In the genomic region with DNA sequence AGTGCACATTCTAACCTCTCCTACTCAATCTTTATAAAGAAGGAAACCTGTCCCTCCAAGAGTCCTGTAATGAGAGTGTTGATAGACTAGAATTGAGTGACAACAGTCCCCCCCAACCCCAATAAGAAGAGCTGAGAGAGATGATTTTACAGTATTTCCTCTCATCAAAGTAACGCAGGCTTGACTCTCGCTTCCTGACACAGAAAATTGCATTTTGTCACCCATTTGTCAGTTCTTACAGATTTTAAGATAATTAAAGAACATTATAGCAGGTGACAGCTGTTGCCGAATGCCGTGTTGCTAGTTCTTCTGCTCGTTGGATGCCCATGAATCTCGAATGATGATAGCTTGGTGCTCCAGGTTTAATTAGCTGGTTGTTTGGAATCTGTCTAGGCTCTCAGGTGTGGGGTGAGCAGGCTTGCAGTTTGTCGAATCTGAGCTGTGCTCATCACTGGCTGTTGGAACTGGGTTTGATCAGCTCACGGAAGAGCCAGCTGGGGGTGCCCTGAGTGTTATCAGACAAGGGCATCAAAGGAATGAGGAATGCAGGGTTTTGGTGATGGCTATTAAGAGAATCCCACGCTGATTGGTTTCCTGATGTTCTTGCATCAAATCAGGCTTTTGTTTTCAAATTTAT, we compare ENCODE assay signal across 17 cellular contexts.
A peak's percentile ranks its signal among the peaks of the same experiment; 100 is the strongest.
DNase-seq lines count a peak whose midpoint lies in the region; ATAC-seq and TF ChIP-seq lines count a peak whose summit lies in the region.
"Had no signal": no experiment of that assay in that cellular context is flagged by ENCODE, and none has a peak within 500 bp of the region (broad histone marks: within the 10 kb centered on the region; RNA-seq: fewer than 3 reads in every experiment).

No MANE protein-coding gene starts in this region.

- no peak overlapping the region for H3K27ac Mint-ChIP-seq in MCF 10A (ENCODE audit: low read depth, unreplicated experiment)
- peak overlapping the region; percentile 71 for H3K27ac Mint-ChIP-seq in neural crest cell (ENCODE audit: unreplicated experiment)
- H3K27ac Mint-ChIP-seq: B cell, H9, IgD-negative memory B cell had no signal

- in situ Hi-C loops in mammary epithelial cell (cut with MboI; ENCODE audit: low sequenced_read_pairs in 2 of 2), result no loop called here

- dilution Hi-C loops in mammary epithelial cell (cut with HindIII; ENCODE audit: low sequenced_read_pairs), result no loop called here

- DNase-seq in mammary epithelial cell (no peak), MCF 10A (ENCODE audit: unreplicated experiment) (no peak), globus pallidus (ENCODE audit: low spot score) (peak; percentile 34), neural crest cell (ENCODE audit: low read depth, low spot score) (no peak), NCI-H1930 (lab: John Stamatoyannopoulos, UW) (no peak)
- no peak for DNase-seq in activated effector memory CD4-positive, alpha-beta T cell treated with Interleukin-2 at 50 U/mL for 16 hours
- DNase-seq: CD8-positive, alpha-beta memory T cell; COR-L47; DMS 273 treated with DMSO at 0.1 percent for 48 hours; DMS53; DND-41; H9 had no signal

- H4K20me1 ChIP-seq in mammary epithelial cell (ENCODE audit: insufficient read depth, low read length), result no peaks in the 10 kb centered on the region
- H4K20me1 ChIP-seq: BLaER1 treated with 17β-estradiol and CSF1 and Interleukin-3, amounts not matched to agents 10 nM and 100 nM had no signal

- no peaks in the 10 kb centered on the region for H3K9me3 ChIP-seq in mammary epithelial cell (replicated peaks; ENCODE audit: insufficient read depth, low read length)
- H3K9me3 ChIP-seq: BLaER1 treated with 17β-estradiol and CSF1 and Interleukin-3, amounts not matched to agents 10 nM and 100 nM had no signal

- intact Hi-C loops in mammary epithelial cell (cut with micrococcal nuclease), result no loop called here
- intact Hi-C loops in MCF 10A (cut with micrococcal nuclease), result no loop called here

- no peak for ATAC-seq in GM18519 (IDR thresholded peaks at IDR 0.05; ENCODE audit: low FRiP score, unreplicated experiment)
- ATAC-seq: HepG2 had no signal

- H3K9ac ChIP-seq in mammary epithelial cell (ENCODE audit: insufficient read depth, low read length), result no peak overlapping the region
- H3K9ac ChIP-seq: BLaER1 treated with 17β-estradiol and CSF1 and Interleukin-3, amounts not matched to agents 10 nM and 100 nM had no signal

- BruUV-seq in mammary epithelial cell (replicated peaks; lab: Mats Ljungman, UMichigan), result no TSS peak
- no TSS peak for BruUV-seq in MCF 10A (replicated peaks; lab: Mats Ljungman, UMichigan)

- 34% methylated on average over 9 of the region's 9 CpGs for WGBS in mammary epithelial cell (ENCODE audit: low coverage, missing lambda C conversion rate)

- POLR2A ChIA-PET in MCF 10A (lab: Yijun Ruan, JAX), result no interaction called here

- H3K9me3 Mint-ChIP-seq in MCF 10A (ENCODE audit: unreplicated experiment), result no peaks in the 10 kb centered on the region
- no peaks in the 10 kb centered on the region for H3K9me3 Mint-ChIP-seq in neural crest cell
- H3K9me3 Mint-ChIP-seq: CD8-positive, alpha-beta memory T cell; H9; IgD-negative memory B cell had no signal

- no peaks in the 10 kb centered on the region for H3K36me3 Mint-ChIP-seq in MCF 10A (ENCODE audit: insufficient read depth, unreplicated experiment)
- no peaks in the 10 kb centered on the region for H3K36me3 Mint-ChIP-seq in neural crest cell (ENCODE audit: low read depth)
- H3K36me3 Mint-ChIP-seq: CD8-positive, alpha-beta memory T cell; IgD-negative memory B cell had no signal

- no peak overlapping the region for H3K4me3 ChIP-seq in mammary epithelial cell (replicated peaks in 1 of 3; ENCODE audit: insufficient read depth in 1 of 3, low read depth in 2 of 3, low read length in 3 of 3)
- H3K4me3 ChIP-seq: BLaER1 treated with 17β-estradiol and CSF1 and Interleukin-3, amounts not matched to agents 10 nM and 100 nM had no signal

- CTCF ChIA-PET in mammary epithelial cell (lab: Charles Lee; ENCODE audit: low non-redundant PET) (no interaction called here), MCF 10A (lab: Yijun Ruan, JAX) (no interaction called here)

- no peak for TF ChIP-seq CTCF in mammary epithelial cell (conservative IDR thresholded peaks at IDR 0.05 in 1 of 2, IDR thresholded peaks at IDR 0.05 in 1 of 2; ENCODE audit: extremely low read depth in 1 of 2, insufficient read depth in 1 of 2, low read depth in 1 of 2, low read length in 2 of 2)
- no peak for TF ChIP-seq CTCF in MCF 10A (IDR thresholded peaks at IDR 0.05; ENCODE audit: unreplicated experiment)
- TF ChIP-seq CTCF in neural crest cell (conservative IDR thresholded peaks at IDR 0.05), result no peak

- H3K27me3 ChIP-seq in mammary epithelial cell (ENCODE audit: insufficient read depth, low read length), result no peaks in the 10 kb centered on the region
- H3K27me3 ChIP-seq: BLaER1 treated with 17β-estradiol and CSF1 and Interleukin-3, amounts not matched to agents 10 nM and 100 nM had no signal

- H3K4me1 ChIP-seq in mammary epithelial cell (ENCODE audit: insufficient read depth, low read length), result peaks cover 6% of the 10 kb centered on the region

- H3K4me1 Mint-ChIP-seq in MCF 10A (ENCODE audit: insufficient read depth, unreplicated experiment) (peaks cover 5% of the 10 kb centered on the region), neural crest cell (no peaks in the 10 kb centered on the region)
- H3K4me1 Mint-ChIP-seq: B cell, IgD-negative memory B cell had no signal

- H3K27me3 Mint-ChIP-seq in MCF 10A (ENCODE audit: insufficient read depth, unreplicated experiment) (no peaks in the 10 kb centered on the region), neural crest cell (ENCODE audit: low read depth) (peaks cover 3% of the 10 kb centered on the region)

- H3K79me2 ChIP-seq in mammary epithelial cell (ENCODE audit: insufficient read depth, low read length), result no peaks in the 10 kb centered on the region

- H2AFZ ChIP-seq in mammary epithelial cell (ENCODE audit: low read depth, low read length), result peak overlapping the region; percentile 24

- no peaks in the 10 kb centered on the region for H3K36me3 ChIP-seq in mammary epithelial cell (ENCODE audit: insufficient read depth, low read length)
- H3K36me3 ChIP-seq: BLaER1 treated with 17β-estradiol and CSF1 and Interleukin-3, amounts not matched to agents 10 nM and 100 nM had no signal

- no peak overlapping the region for H3K4me2 ChIP-seq in mammary epithelial cell (ENCODE audit: insufficient read depth, low read depth, low read length)
- H3K4me2 ChIP-seq: BLaER1 treated with 17β-estradiol and CSF1 and Interleukin-3, amounts not matched to agents 10 nM and 100 nM had no signal

- no peak overlapping the region for H3K4me3 Mint-ChIP-seq in MCF 10A (ENCODE audit: unreplicated experiment)
- H3K4me3 Mint-ChIP-seq in neural crest cell, result no peak overlapping the region
- H3K4me3 Mint-ChIP-seq: B cell, H9, IgD-negative memory B cell had no signal

- H3K27ac ChIP-seq in mammary epithelial cell (ENCODE audit: insufficient read depth, low read depth, low read length), result no peak overlapping the region
- H3K27ac ChIP-seq: BLaER1 treated with 17β-estradiol and CSF1 and Interleukin-3, amounts not matched to agents 10 nM and 100 nM had no signal
